Comparison of ENCODE assay signal across 29 cellular contexts in genomic region chr1:6443339-6444115, GRCh38. TPM values are rescaled to one million over a fixed set of nuclear protein-coding genes. Genes with fewer than 3 reads are reported as not detected.
"Had no signal": no experiment of that assay in that cellular context is flagged by ENCODE, and none has a peak within 500 bp of the region (broad histone marks: within the 10 kb centered on the region; RNA-seq: fewer than 3 reads in every experiment).

No MANE protein-coding gene starts in this region.

- FAIRE-seq: keratinocyte, pancreas, small intestine had no signal

- H3K4me3 ChIP-seq: pancreas, prostate gland, stomach, thyroid gland, upper lobe of left lung, vagina had no signal

- DNase-seq: activated CD4-positive, alpha-beta memory T cell treated with anti-CD3 and anti-CD28 coated beads, Interleukin-2, amount 10 ng/mL, durations not matched to agents 7 days and 5 days; activated CD4-positive, alpha-beta T cell treated with anti-CD3 and anti-CD28 coated beads, Interleukin-2, amount 10 ng/mL, durations not matched to agents 24 days and 14 days; activated CD4-positive, CD25-positive, alpha-beta regulatory T cell treated with anti-CD3 and anti-CD28 coated beads, Interleukin-2, amount 50 U/mL, for 72 hours; activated naive CD8-positive, alpha-beta T cell treated with anti-CD3 and anti-CD28 coated beads, Interleukin-2, amount 50 U/mL, for 24 hours; activated T-cell treated with anti-CD3 and anti-CD28 coated beads, Interleukin-2, amount 50 U/mL, for 48 hours; amygdala; central memory CD4-positive, alpha-beta T cell; endodermal cell; foreskin fibroblast; head of caudate nucleus; hippocampal formation; mammary epithelial cell; naive thymus-derived CD4-positive, alpha-beta T cell; nucleus accumbens; retina; small intestine; stimulated activated CD4-positive, alpha-beta T cell treated with anti-CD3 and anti-CD28 coated beads, Interleukin-4, amount 100 ng/mL, for 24 hours; stomach; thyroid gland had no signal

- H3K36me3 ChIP-seq: pancreas, prostate gland, stomach, thyroid gland, upper lobe of left lung, vagina had no signal

- ATAC-seq: activated naive CD8-positive, alpha-beta T cell treated with anti-CD3 and anti-CD28 coated beads, Interleukin-2, amount 50 U/mL, for 24 hours; esophagus mucosa; left colon; naive thymus-derived CD4-positive, alpha-beta T cell; pancreas; sciatic nerve; stimulated activated effector memory CD8-positive, alpha-beta T cell treated with anti-CD3 and anti-CD28 coated beads, Interleukin-12 subunit alpha, Interleukin-12 subunit beta, amount 100 ng/mL, for 72 hours had no signal

- H3K27me3 ChIP-seq: pancreas, vagina had no signal

RNA-seq across cellular contexts. Expression of gene HES2, which starts 23.8 kb away (rescaled TPM):
- total RNA-seq: endodermal cell, liver, sciatic nerve, thyroid gland had no signal
